9 cellular contexts compared by ENCODE assay signal in the genomic region with DNA sequence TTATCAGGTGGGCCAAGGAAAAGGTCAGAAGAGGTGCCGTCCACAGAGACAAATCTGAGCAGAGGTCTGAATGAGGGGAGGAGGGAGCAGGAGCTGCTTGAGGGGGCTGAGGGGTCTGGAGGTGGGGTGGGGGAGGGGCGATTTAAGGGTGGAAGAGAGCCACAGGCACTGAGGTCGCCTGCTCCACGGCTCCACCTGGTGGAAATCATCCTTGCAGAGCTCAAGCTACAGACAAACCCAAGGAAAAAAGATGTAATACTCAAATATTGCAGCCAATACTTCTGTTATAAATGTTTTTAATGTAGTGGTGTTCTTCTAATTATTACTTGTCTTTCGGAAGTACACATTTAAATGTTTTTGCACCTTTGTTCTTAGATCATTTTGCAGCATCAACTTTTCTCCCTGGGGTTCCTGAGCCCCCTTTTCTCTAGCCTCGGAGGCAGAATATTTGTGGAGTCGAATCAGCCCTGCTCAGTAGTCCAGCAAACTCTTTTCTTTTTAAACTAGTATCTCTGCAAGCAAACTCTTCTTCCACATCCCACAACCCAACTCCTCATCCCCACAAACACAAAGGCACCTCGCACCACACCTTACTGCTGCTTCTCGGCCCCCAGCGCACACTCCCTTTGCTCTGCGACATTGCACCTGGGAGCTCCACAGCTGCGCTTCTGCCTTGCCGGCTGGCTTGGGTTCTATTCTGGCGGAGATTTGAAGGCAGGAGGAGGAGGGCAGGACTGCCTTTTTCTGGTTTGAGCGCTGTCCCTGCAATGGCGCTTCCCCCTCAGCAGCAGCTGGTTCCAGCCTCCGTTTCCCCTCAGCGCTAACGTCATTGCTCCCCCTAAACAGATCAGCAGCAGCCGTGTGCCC. TPM values are rescaled to one million over a fixed set of nuclear protein-coding genes. Genes with fewer than 3 reads are reported as not detected.
A peak's percentile ranks its signal among the peaks of the same experiment; 100 is the strongest.
DNase-seq lines count a peak whose midpoint lies in the region; ATAC-seq, FAIRE-seq and TF ChIP-seq lines count a peak whose summit lies in the region.
"Had no signal": no experiment of that assay in that cellular context is flagged by ENCODE, and none has a peak within 500 bp of the region (broad histone marks: within the 10 kb centered on the region; RNA-seq: fewer than 3 reads in every experiment).

No MANE protein-coding gene starts in this region.

- H3K27me3 ChIP-seq in keratinocyte (ENCODE audit: control insufficient read depth, extremely low read depth, insufficient read depth, low read length) = no peaks in the 10 kb centered on the region

- H3K9me3 Mint-ChIP-seq in natural killer cell = no peaks in the 10 kb centered on the region
- H3K9me3 Mint-ChIP-seq: activated naive CD4-positive, alpha-beta T cell treated with anti-CD3 and anti-CD28 coated beads, Interleukin-2, amount 50 U/mL, for 72 hours had no signal

- peaks cover 13% of the 10 kb centered on the region for H3K4me1 ChIP-seq in keratinocyte (ENCODE audit: control insufficient read depth, extremely low read depth, insufficient read depth, low read length)

- peak; percentile 48 for DNase-seq in activated CD4-positive, alpha-beta T cell treated with anti-CD3 and anti-CD28 coated beads for 48 hours
- no peak for DNase-seq in activated CD4-positive, alpha-beta T cell treated with anti-CD3 and anti-CD28 coated beads for 4 hours
- peak; percentile 20 for DNase-seq in HuH-7.5 (ENCODE audit: low spot score)
- DNase-seq in keratinocyte (ENCODE audit: low read depth, low spot score) = no peak
- DNase-seq in natural killer cell = no peak
- DNase-seq in effector CD8-positive, alpha-beta T cell (lab: John Stamatoyannopoulos, UW) = no peak

- peak; percentile 52 for FAIRE-seq in keratinocyte (lab: Jason Lieb, UNC)

- no peak for ATAC-seq in natural killer cell
- ATAC-seq in HG03039 (IDR thresholded peaks at IDR 0.05; ENCODE audit: unreplicated experiment) = no peak
- ATAC-seq: activated naive CD4-positive, alpha-beta T cell treated with anti-CD3 and anti-CD28 coated beads, Interleukin-2, amount 50 U/mL, for 72 hours had no signal

- H3K36me3 Mint-ChIP-seq in natural killer cell = no peaks in the 10 kb centered on the region
- H3K36me3 Mint-ChIP-seq: activated naive CD4-positive, alpha-beta T cell treated with anti-CD3 and anti-CD28 coated beads, Interleukin-2, amount 50 U/mL, for 72 hours had no signal

- H3K9me1 ChIP-seq in keratinocyte (ENCODE audit: control insufficient read depth, extremely low read depth, insufficient read depth, low read length) = no peaks in the 10 kb centered on the region

- H3K4me3 Mint-ChIP-seq in natural killer cell = no peak overlapping the region

- no peak overlapping the region for H3K4me3 ChIP-seq in keratinocyte (ENCODE audit: control insufficient read depth in 2 of 3, extremely low read depth in 1 of 3, insufficient read depth in 2 of 3, low read depth in 1 of 3, low read length in 3 of 3)

- H3K4me2 ChIP-seq in keratinocyte (ENCODE audit: control insufficient read depth, extremely low read depth, insufficient read depth, low read depth, low read length) = no peak overlapping the region

- no peaks in the 10 kb centered on the region for H4K20me1 ChIP-seq in keratinocyte (ENCODE audit: control insufficient read depth, extremely low read depth, insufficient read depth, low read length)

- H2AFZ ChIP-seq in keratinocyte (ENCODE audit: control insufficient read depth, low read length) = no peak overlapping the region

- no peak overlapping the region for H3K27ac Mint-ChIP-seq in natural killer cell
- H3K27ac Mint-ChIP-seq: activated naive CD4-positive, alpha-beta T cell treated with anti-CD3 and anti-CD28 coated beads, Interleukin-2, amount 50 U/mL, for 72 hours had no signal

- no peaks in the 10 kb centered on the region for H3K9me3 ChIP-seq in keratinocyte (ENCODE audit: control insufficient read depth, low read depth, low read length)

- intact Hi-C loops in natural killer cell (cut with micrococcal nuclease) = no loop called here

- no peak overlapping the region for H3K9ac ChIP-seq in keratinocyte (ENCODE audit: control insufficient read depth, extremely low read depth, insufficient read depth, low read length)

- no peak overlapping the region for H3K27ac ChIP-seq in VCaP
- no peak overlapping the region for H3K27ac ChIP-seq in keratinocyte (ENCODE audit: control insufficient read depth, insufficient read depth, low read length)

- no peaks in the 10 kb centered on the region for H3K36me3 ChIP-seq in keratinocyte (ENCODE audit: control insufficient read depth in 2 of 2, extremely low read depth in 1 of 2, insufficient read depth in 2 of 2, low read length in 2 of 2)

- peaks cover 23% of the 10 kb centered on the region in 2 donors for H3K27me3 Mint-ChIP-seq in natural killer cell (ENCODE audit: low read depth in 2 of 2)

- TF ChIP-seq CTCF in VCaP (conservative IDR thresholded peaks at IDR 0.05) = peak; percentile 53
- peak; percentile 60 to 82 (median 80) for TF ChIP-seq CTCF in keratinocyte (optimal IDR thresholded peaks at IDR 0.05 in 1 of 3, IDR thresholded peaks at IDR 0.05 in 1 of 3, conservative IDR thresholded peaks at IDR 0.05 in 1 of 3; ENCODE audit: extremely low read depth in 1 of 3, insufficient read depth in 2 of 3, low read length in 3 of 3)
- TF ChIP-seq CTCF in natural killer cell (IDR thresholded peaks at IDR 0.05) = no peak

- H3K4me1 Mint-ChIP-seq in natural killer cell = no peaks in the 10 kb centered on the region

- dilution Hi-C loops in keratinocyte (cut with MboI; ENCODE audit: extremely low pct_ligation_motif_present, low sequenced_read_pairs) = no loop called here

- H3K79me2 ChIP-seq in keratinocyte (ENCODE audit: control insufficient read depth, insufficient read depth, low read length) = no peaks in the 10 kb centered on the region

RNA-seq across cellular contexts. Expression of gene TFAP2A, which starts 51.0 kb away (rescaled TPM):
- polyA plus RNA-seq in keratinocyte = 25.5 to 30.2 TPM (median 27.7 TPM) in 3 replicates
- 88.1 TPM for polyA plus RNA-seq in keratinocyte (2011; ENCODE audit: low read depth)
- polyA plus RNA-seq in keratinocyte (2011; cell fraction: cytosol; rRNA removed) = 28.5 and 39.0 TPM in 2 replicates
- polyA plus RNA-seq in keratinocyte (2011; cell fraction: nucleus; rRNA removed) = 104 and 128 TPM in 2 replicates
- polyA plus RNA-seq in keratinocyte (2012; ENCODE audit: low replicate concordance) = 64.1 and 117 TPM in 2 replicates
- polyA minus RNA-seq in keratinocyte = 26.9 to 42.3 TPM (median 32.3 TPM) in 3 replicates
- polyA minus RNA-seq in keratinocyte (2011; cell fraction: cytosol; rRNA and poly(A)+ RNA removed) = 55.2 TPM
- polyA minus RNA-seq in keratinocyte (2011; cell fraction: nucleus; rRNA and poly(A)+ RNA removed) = 65.1 and 87.0 TPM in 2 replicates
- total RNA-seq in natural killer cell = not detected

RNA-seq across cellular contexts. Expression of gene GCNT2, which starts 55.3 kb away (rescaled TPM):
- 5.6 to 9.3 TPM (median 7.3 TPM) in 3 replicates for polyA plus RNA-seq in keratinocyte
- 6.4 TPM for polyA plus RNA-seq in keratinocyte (2011; ENCODE audit: low read depth)
- 4.8 and 8.2 TPM in 2 replicates for polyA plus RNA-seq in keratinocyte (2011; cell fraction: cytosol; rRNA removed)
- 11.0 and 14.3 TPM in 2 replicates for polyA plus RNA-seq in keratinocyte (2011; cell fraction: nucleus; rRNA removed)
- 3.6 and 5.3 TPM in 2 replicates for polyA plus RNA-seq in keratinocyte (2012; ENCODE audit: low replicate concordance)
- polyA minus RNA-seq in keratinocyte = 2.7 to 14.9 TPM (median 7.2 TPM) in 3 replicates
- polyA minus RNA-seq in keratinocyte (2011; cell fraction: cytosol; rRNA and poly(A)+ RNA removed) = 11.9 TPM
- polyA minus RNA-seq in keratinocyte (2011; cell fraction: nucleus; rRNA and poly(A)+ RNA removed) = 13.1 and 27.0 TPM in 2 replicates
- 1 to 10 TPM in 1 of 3 donors, under 1 TPM in 2; 0.79 to 4.7 (median 0.80) TPM for total RNA-seq in natural killer cell

Comparison
In these comparisons a context has a peak if more than half of its experiments do, and no peak if none do; other contexts are left out.
1. DNase-seq: peak in activated CD4-positive, alpha-beta T cell treated with anti-CD3 and anti-CD28 coated beads for 48 hours (single experiment) and HuH-7.5 (single experiment); none in activated CD4-positive, alpha-beta T cell treated with anti-CD3 and anti-CD28 coated beads for 4 hours (0 of 2), keratinocyte (single experiment), natural killer cell (single experiment) and effector CD8-positive, alpha-beta T cell (single experiment).